ENCODE assay signal across 14 cellular contexts in the genomic region with DNA sequence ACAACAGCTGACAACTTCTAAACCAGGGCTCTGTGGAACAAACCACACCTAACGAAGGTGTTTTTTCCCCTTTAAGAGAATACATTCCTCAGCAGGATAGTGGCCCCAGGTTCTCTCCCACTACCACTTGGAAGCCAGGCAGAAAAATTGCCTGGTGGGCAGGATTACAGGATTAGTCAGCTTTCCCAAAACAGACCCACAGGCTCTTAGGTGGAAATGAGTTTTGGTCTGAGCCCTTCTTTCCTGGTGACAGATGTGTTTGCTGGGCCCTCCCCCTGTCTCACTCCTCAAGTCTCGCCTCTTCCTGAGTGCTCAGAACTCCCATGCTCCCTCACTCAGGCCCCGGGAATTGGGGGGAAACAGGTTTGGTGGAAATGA.
DNase-seq lines count a peak whose midpoint lies in the region; ATAC-seq, FAIRE-seq and TF ChIP-seq lines count a peak whose summit lies in the region.
"Had no signal": no experiment of that assay in that cellular context is flagged by ENCODE, and none has a peak within 500 bp of the region (broad histone marks: within the 10 kb centered on the region; RNA-seq: fewer than 3 reads in every experiment).

No MANE protein-coding gene starts in this region.

- no peaks in the 10 kb centered on the region for H3K36me3 ChIP-seq in K562 (ENCODE audit: control insufficient read depth, insufficient read depth, low read length)
- no peaks in the 10 kb centered on the region for H3K36me3 ChIP-seq in left lung
- H3K36me3 ChIP-seq in tibial artery = no peaks in the 10 kb centered on the region

- peaks cover 51 to 68% of the 10 kb centered on the region in 2 experiments for H3K4me1 ChIP-seq in K562 (replicated peaks in 1 of 2; ENCODE audit: control insufficient read depth in 2 of 2, insufficient read depth in 2 of 2, low read length in 2 of 2)
- H3K4me1 ChIP-seq in left lung = peaks cover 19 to 55% of the 10 kb centered on the region in 2 donors
- H3K4me1 ChIP-seq in tibial artery = peaks cover 14 to 76% (median 69%) of the 10 kb centered on the region in 4 donors

- H3K9ac ChIP-seq in K562 (ENCODE audit: insufficient read depth in 1 of 2, low read depth in 2 of 2, low read length in 2 of 2) = peak overlapping the region in 1 of 2 experiments; percentile 59; a peak in 1 of 4 replicates

- H3K27ac ChIP-seq in K562 (ENCODE audit: extremely low read depth, low read depth, low read length) = 0 out of 3 replicates have a peak overlapping the region, but pooled peaks have one; percentile 20
- H3K27ac ChIP-seq in left lung = peak overlapping the region; percentile 13 to 48
- H3K27ac ChIP-seq in tibial artery = peak overlapping the region; percentile 85 to 92

- H3K79me2 ChIP-seq in K562 (ENCODE audit: control insufficient read depth, insufficient read depth, low read length) = no peaks in the 10 kb centered on the region

- 68% methylated on average over 3 of the region's 3 CpGs for WGBS in K562 (ENCODE audit: insufficient coverage, low coverage, missing lambda C conversion rate)

- TF ChIP-seq EP300 in K562 (IDR thresholded peaks at IDR 0.05; ENCODE audit: low read length) = no peak

- no peaks in the 10 kb centered on the region for H3K9me1 ChIP-seq in K562 (ENCODE audit: control insufficient read depth, insufficient read depth, low read length)

- POLR2A ChIA-PET in K562 (lab: Yijun Ruan, JAX) = interaction anchor here (0.7 to 1.2 kb wide), 6 partner anchors 9 to 555 kb away, joined by 3 to 5 read pairs (median 3); no protein-coding TSS in a partner anchor

- no TSS peak for BruUV-seq in K562 (replicated peaks; lab: Mats Ljungman, UMichigan)

- TF ChIP-seq RAD21 in K562 (CRISPR knock-in tag; conservative IDR thresholded peaks at IDR 0.05 in 1 of 2, IDR thresholded peaks at IDR 0.05 in 1 of 2) = no peak

- ATAC-seq in K562 (no peak), left lung (no peak)
- ATAC-seq: activated CD8-positive, alpha-beta T cell treated with anti-CD3 and anti-CD28 coated beads, Interleukin-2, amount 10 ng/mL, durations not matched to agents 7 days and 5 days; sciatic nerve had no signal

- TF ChIP-seq POLR2A in K562 (conservative IDR thresholded peaks at IDR 0.05) (no peak), H54 (IDR thresholded peaks at IDR 0.05; ENCODE audit: low read depth, low read length) (no peak)

- H2AFZ ChIP-seq in K562 (ENCODE audit: low read depth, low read length) = peak overlapping the region; percentile 77

- 0 out of 6 replicates have a peak, but pooled peaks of 1 of the 3 experiments have one; percentile 5 for TF ChIP-seq CTCF in K562 (IDR thresholded peaks at IDR 0.05 in 2 of 3, conservative IDR thresholded peaks at IDR 0.05 in 1 of 3; ENCODE audit: insufficient read depth in 2 of 3, low read depth in 1 of 3, low read length in 3 of 3)
- no peak for TF ChIP-seq CTCF in left lung (IDR thresholded peaks at IDR 0.05)
- no peak for TF ChIP-seq CTCF in tibial artery (IDR thresholded peaks at IDR 0.05)

- in situ Hi-C loops in K562 (cut with MboI) = no loop called here

- peak; percentile 55 for DNase-seq in M059J (ENCODE audit: low read depth)
- DNase-seq in K562 (ENCODE audit: extremely low read depth in 1 of 4, low spot score in 3 of 4) = no peak
- DNase-seq in left lung = no peak
- DNase-seq in tibial artery = no peak
- no peak for DNase-seq in OCI-M2 (lab: John Stamatoyannopoulos, UW; ENCODE audit: unreplicated experiment)
- DNase-seq in SW480 (ENCODE audit: low spot score) = no peak
- DNase-seq in COR-L47 (lab: John Stamatoyannopoulos, UW) = no peak
- no peak for DNase-seq in H54 (ENCODE audit: insufficient read length, low spot score)
- DNase-seq: activated CD8-positive, alpha-beta T cell treated with anti-CD3 and anti-CD28 coated beads, Interleukin-2, amount 10 ng/mL, durations not matched to agents 7 days and 5 days; activated naive CD4-positive, alpha-beta T cell treated with anti-CD3 and anti-CD28 coated beads for 36 hours; CD8-positive, alpha-beta memory T cell; NCI-H1930; NK-92 treated with Interleukin-12 subunit alpha and Interleukin-12 subunit beta, amount 100 ng/mL, for 24 hours had no signal

- no peak overlapping the region for H3K4me3 ChIP-seq in K562
- H3K4me3 ChIP-seq in left lung = no peak overlapping the region
- H3K4me3 ChIP-seq in tibial artery = no peak overlapping the region

- FAIRE-seq in K562 (lab: Jason Lieb, UNC) (no peak), H54 (lab: Jason Lieb, UNC) (no peak)

- intact Hi-C loops in K562 (cut with micrococcal nuclease) (no loop called here), left lung (cut with DNase I) (no loop called here), tibial artery (cut with DNase I; ENCODE audit: low total_unique reads) (no loop called here)

- H3K27me3 ChIP-seq in K562 (ENCODE audit: control insufficient read depth in 2 of 2, insufficient read depth in 2 of 2, low read length in 2 of 2) (no peaks in the 10 kb centered on the region), left lung (peaks cover 0 to 7% of the 10 kb centered on the region in 2 donors), tibial artery (no peaks in the 10 kb centered on the region)

- no peaks in the 10 kb centered on the region for H4K20me1 ChIP-seq in K562 (replicated peaks; ENCODE audit: control insufficient read depth, insufficient read depth, low read length)

- CTCF ChIA-PET in K562 (lab: Yijun Ruan, JAX; ENCODE audit: low intra/inter-chr PET ratio) = no interaction called here

- no peaks in the 10 kb centered on the region for H3K9me3 ChIP-seq in K562 (replicated peaks; ENCODE audit: control insufficient read depth, insufficient read depth, low read depth, low read length)
- no peaks in the 10 kb centered on the region for H3K9me3 ChIP-seq in left lung
- no peaks in the 10 kb centered on the region for H3K9me3 ChIP-seq in tibial artery

- H3K4me2 ChIP-seq in K562 (ENCODE audit: insufficient read depth, low read length) = no peak overlapping the region

TF ChIP-seq in K562, 482 proteins besides CTCF, POLR2A, EP300 and RAD21:
- TF ChIP-seq PRDM10 (IDR thresholded peaks at IDR 0.05; ENCODE audit: partially characterized antibody) (peak; percentile 97), OTX1 (CRISPR knock-in tag; IDR thresholded peaks at IDR 0.05) (no peak), MEIS2 (IDR thresholded peaks at IDR 0.05; ENCODE audit: partially characterized antibody) (peak; percentile 28), NONO (IDR thresholded peaks at IDR 0.05; ENCODE audit: low read depth in 2 of 2, low read length in 1 of 2) (peak in 1 of 2 experiments; percentile 48; a peak in 1 of 4 replicates), ATF7 (IDR thresholded peaks at IDR 0.05) (peak; percentile 60; the same call in 1 of the 2 replicates), KAT2B (IDR thresholded peaks at IDR 0.05; ENCODE audit: low read depth, low read length) (no peak)

Comparison
In these comparisons a context has a peak if more than half of its experiments do, and no peak if none do; other contexts are left out.
1. H3K27ac ChIP-seq: peak in every context shown above with its lines; median percentile 88 in tibial artery; 30 in left lung; 20 in K562.